In genomic region chr6:33296797-33297405, GRCh38 we compare ENCODE assay signal across 1 cellular context.
TF ChIP-seq lines count a peak whose summit lies in the region.

No MANE protein-coding gene starts in this region.

TF ChIP-seq in GM12878, 131 proteins besides CTCF, POLR2A, EP300 and RAD21:
- TF ChIP-seq BMI1 (IDR thresholded peaks at IDR 0.05; ENCODE audit: borderline replicate concordance) = no peak
- TF ChIP-seq RB1 (IDR thresholded peaks at IDR 0.05; ENCODE audit: borderline replicate concordance) = no peak
- no peak for TF ChIP-seq DPF2 (IDR thresholded peaks at IDR 0.05)
- TF ChIP-seq IKZF1 (conservative IDR thresholded peaks at IDR 0.05) = no peak
- TF ChIP-seq CBFB (IDR thresholded peaks at IDR 0.05; ENCODE audit: low read depth) = no peak
- TF ChIP-seq MXI1 (IDR thresholded peaks at IDR 0.05; ENCODE audit: low read depth, low read length) = no peak
- TF ChIP-seq ATF3 (IDR thresholded peaks at IDR 0.05; ENCODE audit: borderline replicate concordance, extremely low read depth, low read depth, low read length) = no peak
- TF ChIP-seq ZBED1 (IDR thresholded peaks at IDR 0.05; ENCODE audit: borderline replicate concordance) = no peak
- no peak for TF ChIP-seq ASH2L (IDR thresholded peaks at IDR 0.05; ENCODE audit: borderline replicate concordance, low read depth)
- no peak for TF ChIP-seq MTA3 (IDR thresholded peaks at IDR 0.05; ENCODE audit: borderline replicate concordance, low read length)
- TF ChIP-seq EZH2 (IDR thresholded peaks at IDR 0.05; ENCODE audit: borderline replicate concordance, control insufficient read depth, low read depth, low read length) = no peak
- no peak for TF ChIP-seq HSF1 (IDR thresholded peaks at IDR 0.05; ENCODE audit: low read depth, low read length)
- no peak for TF ChIP-seq IRF3 (IDR thresholded peaks at IDR 0.05)
- TF ChIP-seq ETV6 (conservative IDR thresholded peaks at IDR 0.05 in 1 of 2, IDR thresholded peaks at IDR 0.05 in 1 of 2; ENCODE audit: borderline replicate concordance in 1 of 2, low read depth in 1 of 2) = no peak
- TF ChIP-seq JUNB (IDR thresholded peaks at IDR 0.05) = no peak
- no peak for TF ChIP-seq NBN (IDR thresholded peaks at IDR 0.05)
- TF ChIP-seq TCF3 (IDR thresholded peaks at IDR 0.05; ENCODE audit: borderline replicate concordance, insufficient read depth, low read depth, low read length) = no peak
- TF ChIP-seq YBX1 (IDR thresholded peaks at IDR 0.05) = no peak
- no peak for TF ChIP-seq ATF2 (IDR thresholded peaks at IDR 0.05; ENCODE audit: low read length)
TF ChIP-seq in GM12878: peak in this region for 0.
